31 cellular contexts compared by ENCODE assay signal in genomic region chr15:80773792-80774352, GRCh38. TPM values are rescaled to one million over a fixed set of nuclear protein-coding genes. Genes with fewer than 3 reads are reported as not detected.
"Had no signal": no experiment of that assay in that cellular context is flagged by ENCODE, and none has a peak within 500 bp of the region (broad histone marks: within the 10 kb centered on the region; RNA-seq: fewer than 3 reads in every experiment).

No MANE protein-coding gene starts in this region.

- H3K4me3 ChIP-seq: ascending aorta, breast epithelium, MG63, PC-9 had no signal

- H3K9me3 Mint-ChIP-seq: activated CD4-positive, alpha-beta T cell treated with anti-CD3 and anti-CD28 coated beads, Interleukin-2, amount 10 ng/mL, durations not matched to agents 24 days and 14 days; activated CD8-positive, alpha-beta T cell treated with anti-CD3 and anti-CD28 coated beads for 36 hours; activated naive CD4-positive, alpha-beta T cell treated with anti-CD3 and anti-CD28 coated beads, Interleukin-2, amount 50 U/mL, for 24 hours; activated naive CD8-positive, alpha-beta T cell treated with anti-CD3 and anti-CD28 coated beads, Interleukin-2, amount 10 ng/mL, durations not matched to agents 7 days and 5 days; activated T-cell treated with anti-CD3 and anti-CD28 coated beads, Interleukin-2, amount 50 U/mL, for 72 hours; activated T-helper 17 cell treated with anti-CD3 and anti-CD28 coated beads, Interleukin-2, amount 50 U/mL, for 72 hours had no signal

- H3K27ac ChIP-seq: ascending aorta, breast epithelium, PC-9, RWPE1 had no signal

- H3K27me3 ChIP-seq: ascending aorta, MG63 had no signal

- H3K27ac Mint-ChIP-seq: activated CD4-positive, alpha-beta T cell treated with anti-CD3 and anti-CD28 coated beads, Interleukin-2, amount 10 ng/mL, durations not matched to agents 24 days and 14 days; activated CD8-positive, alpha-beta T cell treated with anti-CD3 and anti-CD28 coated beads for 36 hours; activated naive CD4-positive, alpha-beta T cell treated with anti-CD3 and anti-CD28 coated beads, Interleukin-2, amount 50 U/mL, for 24 hours; activated naive CD8-positive, alpha-beta T cell treated with anti-CD3 and anti-CD28 coated beads, Interleukin-2, amount 10 ng/mL, durations not matched to agents 7 days and 5 days; activated T-cell treated with anti-CD3 and anti-CD28 coated beads, Interleukin-2, amount 50 U/mL, for 72 hours; activated T-helper 17 cell treated with anti-CD3 and anti-CD28 coated beads, Interleukin-2, amount 50 U/mL, for 72 hours had no signal

- H3K36me3 ChIP-seq: ascending aorta, breast epithelium, MG63 had no signal

- H3K36me3 Mint-ChIP-seq: activated naive CD4-positive, alpha-beta T cell treated with anti-CD3 and anti-CD28 coated beads, Interleukin-2, amount 50 U/mL, for 24 hours; activated naive CD8-positive, alpha-beta T cell treated with anti-CD3 and anti-CD28 coated beads, Interleukin-2, amount 10 ng/mL, durations not matched to agents 7 days and 5 days had no signal

- DNase-seq: activated CD4-positive, alpha-beta T cell treated with anti-CD3 and anti-CD28 coated beads, Interleukin-2, amount 10 ng/mL, durations not matched to agents 24 days and 14 days; activated CD4-positive, alpha-beta T cell treated with anti-CD3 and anti-CD28 coated beads, Interleukin-2, amount 50 U/mL, for 4 hours; activated CD8-positive, alpha-beta T cell treated with anti-CD3 and anti-CD28 coated beads for 36 hours; activated effector memory CD4-positive, alpha-beta T cell treated with anti-CD3 and anti-CD28 coated beads, Interleukin-2, amount 50 U/mL, for 16 hours; activated naive CD4-positive, alpha-beta T cell; activated naive CD8-positive, alpha-beta T cell treated with anti-CD3 and anti-CD28 coated beads, Interleukin-2, amount 10 ng/mL, durations not matched to agents 7 days and 5 days; activated T-cell treated with anti-CD3 and anti-CD28 coated beads, Interleukin-2, amount 50 U/mL, for 1 hour; activated T-cell treated with anti-CD3 and anti-CD28 coated beads, Interleukin-2, amount 50 U/mL, for 72 hours; amygdala; Kasumi-1; KG1; MG63; NCI-H1092; NCI-H1436 treated with DMSO at 0.1 percent for 48 hours; NCI-H1694 treated with DMSO at 0.1 percent for 48 hours; NCI-H2029; NCI-H524 treated with DMSO at 0.1 percent for 48 hours; NK-92 treated with Interleukin-12 subunit alpha and Interleukin-12 subunit beta, amount 100 ng/mL, for 24 hours; PC-9; Right ventricle myocardium superior; SW 1271; T-helper 1 cell; T-helper 2 cell; T-helper 9 cell had no signal

- ATAC-seq: activated CD8-positive, alpha-beta T cell treated with anti-CD3 and anti-CD28 coated beads for 36 hours; activated T-cell treated with anti-CD3 and anti-CD28 coated beads, Interleukin-2, amount 50 U/mL, for 72 hours; activated T-helper 17 cell treated with anti-CD3 and anti-CD28 coated beads, Interleukin-2, amount 50 U/mL, for 72 hours had no signal

- H3K9me3 ChIP-seq: ascending aorta, breast epithelium had no signal

- H3K4me1 Mint-ChIP-seq: activated naive CD4-positive, alpha-beta T cell treated with anti-CD3 and anti-CD28 coated beads, Interleukin-2, amount 50 U/mL, for 24 hours; activated T-helper 17 cell treated with anti-CD3 and anti-CD28 coated beads, Interleukin-2, amount 50 U/mL, for 72 hours had no signal

- H3K4me3 Mint-ChIP-seq: activated CD4-positive, alpha-beta T cell treated with anti-CD3 and anti-CD28 coated beads, Interleukin-2, amount 10 ng/mL, durations not matched to agents 24 days and 14 days; activated CD8-positive, alpha-beta T cell treated with anti-CD3 and anti-CD28 coated beads for 36 hours; activated naive CD4-positive, alpha-beta T cell treated with anti-CD3 and anti-CD28 coated beads, Interleukin-2, amount 50 U/mL, for 24 hours; activated naive CD8-positive, alpha-beta T cell treated with anti-CD3 and anti-CD28 coated beads, Interleukin-2, amount 10 ng/mL, durations not matched to agents 7 days and 5 days; activated T-cell treated with anti-CD3 and anti-CD28 coated beads, Interleukin-2, amount 50 U/mL, for 72 hours; activated T-helper 17 cell treated with anti-CD3 and anti-CD28 coated beads, Interleukin-2, amount 50 U/mL, for 72 hours had no signal

RNA-seq across cellular contexts. Expression of gene CEMIP, which starts 5.3 kb away (rescaled TPM):
- total RNA-seq: activated CD4-positive, alpha-beta T cell treated with anti-CD3 and anti-CD28 coated beads, Interleukin-2, amount 10 ng/mL, durations not matched to agents 24 days and 14 days; activated CD8-positive, alpha-beta memory T cell treated with anti-CD3 and anti-CD28 coated beads for 36 hours; activated CD8-positive, alpha-beta T cell treated with anti-CD3 and anti-CD28 coated beads for 36 hours; ascending aorta; OCI-LY7; Right ventricle myocardium superior had no signal
